In the genomic region with DNA sequence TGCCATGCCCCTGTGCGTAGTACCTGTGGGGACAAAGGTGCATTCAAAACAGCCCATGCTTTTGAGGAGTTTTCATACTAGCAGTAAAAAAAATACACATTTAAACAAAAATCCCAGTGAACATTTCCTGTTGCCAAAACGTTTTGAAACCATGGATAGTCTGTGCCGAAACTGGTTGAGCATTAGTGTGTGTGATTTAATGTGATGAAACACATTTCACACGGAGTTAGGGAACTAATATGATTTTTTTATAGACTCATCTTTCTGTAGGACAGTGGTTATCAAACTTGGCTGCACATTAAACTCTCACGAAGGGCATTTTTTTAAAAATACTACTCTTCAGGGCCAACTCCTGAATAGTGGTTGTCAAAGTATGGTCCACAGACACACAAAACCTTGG, we compare ENCODE assay signal across 18 cellular contexts.
A peak's percentile ranks its signal among the peaks of the same experiment; 100 is the strongest.
DNase-seq lines count a peak whose midpoint lies in the region; ATAC-seq and TF ChIP-seq lines count a peak whose summit lies in the region.
"Had no signal": no experiment of that assay in that cellular context is flagged by ENCODE, and none has a peak within 500 bp of the region (broad histone marks: within the 10 kb centered on the region; RNA-seq: fewer than 3 reads in every experiment).

No MANE protein-coding gene starts in this region.

- POLR2A ChIA-PET in MCF 10A (lab: Yijun Ruan, JAX) = interaction anchor here (0.8 to 3.0 kb wide), 8 partner anchors 25 to 288 kb away, joined by 3 to 23 read pairs (median 4); no protein-coding TSS in a partner anchor

- no TSS peak for BruUV-seq in MCF 10A (replicated peaks; lab: Mats Ljungman, UMichigan)
- no TSS peak for BruUV-seq in mammary epithelial cell (replicated peaks; lab: Mats Ljungman, UMichigan)

- no peak overlapping the region for H3K4me2 ChIP-seq in mammary epithelial cell (ENCODE audit: insufficient read depth, low read depth, low read length)
- H3K4me2 ChIP-seq: BLaER1 had no signal

- 49% methylated on average over 5 of the region's 5 CpGs for WGBS in mammary epithelial cell (ENCODE audit: low coverage, missing lambda C conversion rate)
- 59% methylated on average over 5 of the region's 5 CpGs for WGBS in esophagus muscularis mucosa
- 19% methylated on average over 5 of the region's 5 CpGs for WGBS in right lobe of liver (ENCODE audit: insufficient coverage, low coverage, low lambda C conversion rate, missing lambda C conversion rate)
- WGBS in suprapubic skin = 57% methylated on average over 5 of the region's 5 CpGs

- TF ChIP-seq EP300 in esophagus muscularis mucosa (IDR thresholded peaks at IDR 0.05) (no peak), suprapubic skin (IDR thresholded peaks at IDR 0.05) (no peak)

- TF ChIP-seq POLR2A in esophagus muscularis mucosa (IDR thresholded peaks at IDR 0.05; ENCODE audit: low read depth) (no peak), right lobe of liver (IDR thresholded peaks at IDR 0.05) (no peak), suprapubic skin (IDR thresholded peaks at IDR 0.05) (no peak)

- intact Hi-C loops in MCF 10A (cut with micrococcal nuclease) (loop anchor here (2.0 kb wide), 1 partner anchor 54 kb away; no protein-coding TSS in a partner anchor), mammary epithelial cell (cut with micrococcal nuclease) (no loop called here), esophagus muscularis mucosa (cut with DNase I) (no loop called here), right lobe of liver (cut with DNase I) (no loop called here)

- H3K4me3 ChIP-seq in mammary epithelial cell (replicated peaks in 1 of 3; ENCODE audit: insufficient read depth in 1 of 3, low read depth in 2 of 3, low read length in 3 of 3) (no peak overlapping the region), esophagus muscularis mucosa (no peak overlapping the region), right lobe of liver (no peak overlapping the region), suprapubic skin (no peak overlapping the region)
- H3K4me3 ChIP-seq in effector memory CD4-positive, alpha-beta T cell (ENCODE audit: insufficient read depth, low read depth, low read length, poor library complexity, severe bottlenecking) = no peak overlapping the region
- H3K4me3 ChIP-seq: BLaER1 had no signal

- H3K79me2 ChIP-seq in mammary epithelial cell (ENCODE audit: insufficient read depth, low read length) = no peaks in the 10 kb centered on the region

- H3K27me3 ChIP-seq in mammary epithelial cell (ENCODE audit: insufficient read depth, low read length) (no peaks in the 10 kb centered on the region), esophagus muscularis mucosa (no peaks in the 10 kb centered on the region), right lobe of liver (no peaks in the 10 kb centered on the region), suprapubic skin (no peaks in the 10 kb centered on the region)
- no peaks in the 10 kb centered on the region for H3K27me3 ChIP-seq in effector memory CD4-positive, alpha-beta T cell (replicated peaks; ENCODE audit: control insufficient read depth, insufficient read depth, low read length, poor library complexity, severe bottlenecking)
- H3K27me3 ChIP-seq: BLaER1 had no signal

- H3K9me3 ChIP-seq in mammary epithelial cell (replicated peaks; ENCODE audit: insufficient read depth, low read length) = no peaks in the 10 kb centered on the region
- no peaks in the 10 kb centered on the region for H3K9me3 ChIP-seq in esophagus muscularis mucosa
- H3K9me3 ChIP-seq in right lobe of liver = no peaks in the 10 kb centered on the region
- H3K9me3 ChIP-seq in suprapubic skin = no peaks in the 10 kb centered on the region
- no peaks in the 10 kb centered on the region for H3K9me3 ChIP-seq in effector memory CD4-positive, alpha-beta T cell (ENCODE audit: control insufficient read depth, low read length)
- H3K9me3 ChIP-seq: BLaER1, Caco-2 had no signal

- no peak overlapping the region for H3K4me3 Mint-ChIP-seq in MCF 10A (ENCODE audit: unreplicated experiment)
- no peak overlapping the region for H3K4me3 Mint-ChIP-seq in effector memory CD8-positive, alpha-beta T cell
- H3K4me3 Mint-ChIP-seq: CD8-positive, alpha-beta memory T cell; HFFc6 had no signal

- H3K4me1 ChIP-seq in mammary epithelial cell (ENCODE audit: insufficient read depth, low read length) (peaks cover 13% of the 10 kb centered on the region), esophagus muscularis mucosa (peaks cover 0 to 6% (median 0%) of the 10 kb centered on the region in 4 donors), right lobe of liver (peaks cover 0 to 25% (median 8%) of the 10 kb centered on the region in 4 donors), suprapubic skin (peaks cover 9% of the 10 kb centered on the region)
- H3K4me1 ChIP-seq in effector memory CD4-positive, alpha-beta T cell (ENCODE audit: control insufficient read depth, insufficient read depth, low read length, poor library complexity, severe bottlenecking) = no peaks in the 10 kb centered on the region
- H3K4me1 ChIP-seq: Caco-2 had no signal

- dilution Hi-C loops in mammary epithelial cell (cut with HindIII; ENCODE audit: low sequenced_read_pairs) = no loop called here

- peak overlapping the region; percentile 78 for H3K27ac Mint-ChIP-seq in MCF 10A (ENCODE audit: low read depth, unreplicated experiment)
- no peak overlapping the region for H3K27ac Mint-ChIP-seq in effector memory CD8-positive, alpha-beta T cell
- H3K27ac Mint-ChIP-seq: HFFc6 had no signal

- ATAC-seq in right lobe of liver (peak in 2 of 4 donors; percentile 11 to 24), GM18907 (IDR thresholded peaks at IDR 0.05; ENCODE audit: unreplicated experiment) (no peak)
- ATAC-seq in effector memory CD8-positive, alpha-beta T cell (replicated peaks) = no peak

- no peak overlapping the region for H3K9ac ChIP-seq in mammary epithelial cell (ENCODE audit: insufficient read depth, low read length)
- H3K9ac ChIP-seq: BLaER1 had no signal

- H3K27ac ChIP-seq in mammary epithelial cell (ENCODE audit: insufficient read depth, low read depth, low read length) (no peak overlapping the region), esophagus muscularis mucosa (replicated peaks in 1 of 4) (peak overlapping the region in 2 of 4 donors; percentile 28 to 41), right lobe of liver (peak overlapping the region; percentile 33 to 87 (median 64)), suprapubic skin (peak overlapping the region; percentile 48)
- H3K27ac ChIP-seq in effector memory CD4-positive, alpha-beta T cell (ENCODE audit: insufficient read depth, low read length, poor library complexity, severe bottlenecking) = no peak overlapping the region
- H3K27ac ChIP-seq: 22Rv1, BLaER1, HL-60 had no signal

- no peaks in the 10 kb centered on the region for H3K36me3 ChIP-seq in mammary epithelial cell (ENCODE audit: insufficient read depth, low read length)
- no peaks in the 10 kb centered on the region for H3K36me3 ChIP-seq in esophagus muscularis mucosa
- H3K36me3 ChIP-seq in right lobe of liver = no peaks in the 10 kb centered on the region
- H3K36me3 ChIP-seq in suprapubic skin = no peaks in the 10 kb centered on the region
- H3K36me3 ChIP-seq in effector memory CD4-positive, alpha-beta T cell (ENCODE audit: control insufficient read depth, insufficient read depth, low read length) = no peaks in the 10 kb centered on the region
- H3K36me3 ChIP-seq: BLaER1 had no signal

- no peaks in the 10 kb centered on the region for H3K9me3 Mint-ChIP-seq in MCF 10A (ENCODE audit: unreplicated experiment)
- H3K9me3 Mint-ChIP-seq in effector memory CD8-positive, alpha-beta T cell = no peaks in the 10 kb centered on the region
- H3K9me3 Mint-ChIP-seq: CD8-positive, alpha-beta memory T cell; HFFc6 had no signal

- no peaks in the 10 kb centered on the region for H3K27me3 Mint-ChIP-seq in MCF 10A (ENCODE audit: insufficient read depth, unreplicated experiment)
- H3K27me3 Mint-ChIP-seq in effector memory CD8-positive, alpha-beta T cell = peaks cover 0 to 2% of the 10 kb centered on the region in 2 donors

- DNase-seq in MCF 10A (ENCODE audit: unreplicated experiment) (no peak), mammary epithelial cell (no peak), esophagus muscularis mucosa (ENCODE audit: extremely low spot score) (peak; percentile 10), right lobe of liver (no peak), suprapubic skin (ENCODE audit: low spot score in 2 of 2) (no peak)
- no peak for DNase-seq in effector memory CD8-positive, alpha-beta T cell
- DNase-seq in effector memory CD4-positive, alpha-beta T cell = no peak
- DNase-seq: AML-193; Caco-2; CD8-positive, alpha-beta memory T cell; DND-41; GDM1; HCEC 1CT; HFFc6 had no signal

- H4K20me1 ChIP-seq in mammary epithelial cell (ENCODE audit: insufficient read depth, low read length) = no peaks in the 10 kb centered on the region
- H4K20me1 ChIP-seq: BLaER1 had no signal

- TF ChIP-seq CTCF in MCF 10A (IDR thresholded peaks at IDR 0.05; ENCODE audit: unreplicated experiment) (no peak), mammary epithelial cell (conservative IDR thresholded peaks at IDR 0.05 in 1 of 2, IDR thresholded peaks at IDR 0.05 in 1 of 2; ENCODE audit: extremely low read depth in 1 of 2, insufficient read depth in 1 of 2, low read depth in 1 of 2, low read length in 2 of 2) (no peak), esophagus muscularis mucosa (IDR thresholded peaks at IDR 0.05) (no peak), right lobe of liver (IDR thresholded peaks at IDR 0.05) (no peak), suprapubic skin (IDR thresholded peaks at IDR 0.05) (no peak)

- in situ Hi-C loops in mammary epithelial cell (cut with MboI; ENCODE audit: low sequenced_read_pairs in 2 of 2) = no loop called here

- H3K36me3 Mint-ChIP-seq in MCF 10A (ENCODE audit: insufficient read depth, unreplicated experiment) = no peaks in the 10 kb centered on the region
- no peaks in the 10 kb centered on the region for H3K36me3 Mint-ChIP-seq in effector memory CD8-positive, alpha-beta T cell (ENCODE audit: insufficient read depth)
- H3K36me3 Mint-ChIP-seq: CD8-positive, alpha-beta memory T cell had no signal

- CTCF ChIA-PET in MCF 10A (lab: Yijun Ruan, JAX) = interaction anchor here (0.8 to 3.4 kb wide), 6 partner anchors 47 to 555 kb away, joined by 3 to 20 read pairs (median 9); no protein-coding TSS in a partner anchor
- CTCF ChIA-PET in mammary epithelial cell (lab: Charles Lee; ENCODE audit: low non-redundant PET) = no interaction called here

- H3K4me1 Mint-ChIP-seq in MCF 10A (ENCODE audit: insufficient read depth, unreplicated experiment) = peaks cover 9% of the 10 kb centered on the region
- H3K4me1 Mint-ChIP-seq in effector memory CD8-positive, alpha-beta T cell (ENCODE audit: low read depth in 2 of 2) = no peaks in the 10 kb centered on the region
- H3K4me1 Mint-ChIP-seq: CD8-positive, alpha-beta memory T cell had no signal

- no peak overlapping the region for H2AFZ ChIP-seq in mammary epithelial cell (ENCODE audit: low read depth, low read length)

Comparison
In these comparisons a context has a peak if more than half of its experiments do, and no peak if none do; other contexts are left out.
1. H3K27ac ChIP-seq: peak in right lobe of liver (3 of 3) and suprapubic skin (single experiment); none in mammary epithelial cell (single experiment) and effector memory CD4-positive, alpha-beta T cell (single experiment).